ENCODE assay signal across 12 cellular contexts in genomic region chr12:108647199-108647935, GRCh38. TPM values are rescaled to one million over a fixed set of nuclear protein-coding genes. Genes with fewer than 3 reads are reported as not detected.
DNase-seq lines count a peak whose midpoint lies in the region; ATAC-seq and TF ChIP-seq lines count a peak whose summit lies in the region.
"Had no signal": no experiment of that assay in that cellular context is flagged by ENCODE, and none has a peak within 500 bp of the region (broad histone marks: within the 10 kb centered on the region; RNA-seq: fewer than 3 reads in every experiment).

No MANE protein-coding gene starts in this region.

- TF ChIP-seq CTCF in heart left ventricle (IDR thresholded peaks at IDR 0.05) (no peak), lower lobe of right lung (IDR thresholded peaks at IDR 0.05) (no peak), upper lobe of left lung (IDR thresholded peaks at IDR 0.05) (no peak)

- H3K27me3 ChIP-seq in heart left ventricle (no peaks in the 10 kb centered on the region), lower lobe of right lung (ENCODE audit: low read depth) (no peaks in the 10 kb centered on the region), upper lobe of left lung (no peaks in the 10 kb centered on the region)
- H3K27me3 ChIP-seq: body of pancreas had no signal

- TF ChIP-seq POLR2A in heart left ventricle (IDR thresholded peaks at IDR 0.05) (no peak), upper lobe of left lung (IDR thresholded peaks at IDR 0.05) (no peak)

- intact Hi-C loops in heart left ventricle (cut with DNase I) (no loop called here), left ventricle myocardium superior (cut with micrococcal nuclease) (no loop called here), lower lobe of right lung (cut with DNase I) (no loop called here)

- TF ChIP-seq EP300 in upper lobe of left lung (IDR thresholded peaks at IDR 0.05): no peak

- no peak for ATAC-seq in heart left ventricle
- ATAC-seq in left ventricle myocardium superior: no peak
- no peak for ATAC-seq in lower lobe of right lung
- no peak for ATAC-seq in upper lobe of left lung (ENCODE audit: low FRiP score in 2 of 2)
- no peak for ATAC-seq in HG03442 (IDR thresholded peaks at IDR 0.05; ENCODE audit: unreplicated experiment)
- ATAC-seq in GM18858 (IDR thresholded peaks at IDR 0.05; ENCODE audit: unreplicated experiment): no peak
- no peak for ATAC-seq in GM21723 (IDR thresholded peaks at IDR 0.05; ENCODE audit: unreplicated experiment)
- ATAC-seq: body of pancreas had no signal

- H3K4me1 ChIP-seq in heart left ventricle (peaks cover 9 to 72% (median 43%) of the 10 kb centered on the region in 12 donors), lower lobe of right lung (peaks cover 54% of the 10 kb centered on the region), upper lobe of left lung (peaks cover 46 to 60% (median 56%) of the 10 kb centered on the region in 4 donors)

- H3K4me3 ChIP-seq in heart left ventricle (no peak overlapping the region), lower lobe of right lung (no peak overlapping the region), upper lobe of left lung (no peak overlapping the region)
- H3K4me3 ChIP-seq: body of pancreas had no signal

- H3K27ac ChIP-seq in heart left ventricle (peak overlapping the region in 9 of 12 donors; percentile 1 to 70 (median 12)), angular gyrus (ENCODE audit: low read depth, low read length) (peak overlapping the region; percentile 54), lower lobe of right lung (peak overlapping the region; percentile 66), upper lobe of left lung (peak overlapping the region; percentile 53 to 80 (median 68))
- H3K27ac ChIP-seq: body of pancreas had no signal

- 62 to 72% (median 69%) methylated on average over 9 of the region's 9 CpGs for WGBS in heart left ventricle, 4 donors
- WGBS in upper lobe of left lung, 2 donors: 67 to 71% methylated on average over 9 of the region's 9 CpGs

- no peaks in the 10 kb centered on the region for H3K9me3 ChIP-seq in heart left ventricle
- H3K9me3 ChIP-seq in lower lobe of right lung: no peaks in the 10 kb centered on the region
- no peaks in the 10 kb centered on the region for H3K9me3 ChIP-seq in upper lobe of left lung
- H3K9me3 ChIP-seq: body of pancreas had no signal

- H3K36me3 ChIP-seq in heart left ventricle (peaks cover 0 to 81% (median 77%) of the 10 kb centered on the region in 9 donors), lower lobe of right lung (peaks cover 59% of the 10 kb centered on the region), upper lobe of left lung (peaks cover 0 to 64% (median 26%) of the 10 kb centered on the region in 4 donors)

- DNase-seq in heart left ventricle (no peak), left ventricle myocardium superior (no peak), lower lobe of right lung (no peak), upper lobe of left lung (no peak)
- DNase-seq: body of pancreas; CD8-positive, alpha-beta memory T cell; NCI-H1436 treated with DMSO at 0.1 percent for 48 hours; OCI-M1 had no signal

RNA-seq across cellular contexts. Expression of gene SELPLG, which starts 13.7 kb away (rescaled TPM):
- total RNA-seq in heart left ventricle (10 to 100 TPM in 2 of 9 donors, 1 to 10 TPM in 7; 1.1 to 26.7 (median 4.0) TPM), left ventricle myocardium superior (4.1 TPM), lower lobe of right lung (59.9 TPM), upper lobe of left lung (10 to 100 TPM; 25.2 to 71.4 (median 42.5) TPM)
- 1 to 10 TPM; 1.0 to 4.5 TPM for polyA plus RNA-seq in heart left ventricle

RNA-seq across cellular contexts. Expression of gene TMEM119, which starts 49.5 kb away (rescaled TPM):
- 10 to 100 TPM in 1 of 9 donors, 1 to 10 TPM in 7, under 1 TPM in 1; 0.19 to 11.0 (median 2.2) TPM for total RNA-seq in heart left ventricle
- polyA plus RNA-seq in heart left ventricle: 1 to 10 TPM in 1 of 2 donors, under 1 TPM in 1; 0.80 to 3.0 TPM
- total RNA-seq in left ventricle myocardium superior: 1.4 TPM
- total RNA-seq in lower lobe of right lung: 13.4 TPM
- 10 to 100 TPM in 5 of 6 donors, 1 to 10 TPM in 1; 1.5 to 50.7 (median 20.5) TPM for total RNA-seq in upper lobe of left lung
- total RNA-seq: CD8-positive, alpha-beta memory T cell had no signal

Comparison
In these comparisons a context has a peak if more than half of its experiments do, and no peak if none do; other contexts are left out.
1. H3K27ac ChIP-seq: peak in every context shown above with its lines; median percentile 68 in upper lobe of left lung; 66 in lower lobe of right lung; 54 in angular gyrus; 12 in heart left ventricle.